17 cellular contexts compared by ENCODE assay signal in the genomic region with DNA sequence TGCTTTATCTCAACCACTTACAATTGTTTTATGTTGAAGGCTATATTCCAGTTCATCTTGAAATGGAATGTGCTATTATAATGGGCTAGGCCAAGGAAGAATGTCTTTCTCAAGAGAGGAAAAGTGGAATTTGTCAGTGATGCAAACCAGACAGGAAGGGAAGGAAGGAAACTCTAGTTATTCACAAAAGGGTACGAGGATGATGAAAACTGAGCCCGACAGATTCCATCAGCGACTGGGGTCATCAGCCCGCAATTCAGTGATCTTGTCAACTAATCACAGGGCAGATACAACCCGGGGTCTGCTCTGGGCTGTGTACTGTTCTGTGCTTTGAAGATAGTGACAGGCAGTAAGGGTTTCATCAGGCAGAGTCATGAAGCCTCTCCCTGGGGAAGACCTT. TPM values are rescaled to one million over a fixed set of nuclear protein-coding genes. Genes with fewer than 3 reads are reported as not detected.
DNase-seq lines count a peak whose midpoint lies in the region; TF ChIP-seq lines count a peak whose summit lies in the region.
"Had no signal": no experiment of that assay in that cellular context is flagged by ENCODE, and none has a peak within 500 bp of the region (broad histone marks: within the 10 kb centered on the region; RNA-seq: fewer than 3 reads in every experiment).

No MANE protein-coding gene starts in this region.

- H3K79me1 ChIP-seq in trophoblast cell (ENCODE audit: low read length), result peaks cover 39% of the 10 kb centered on the region

- H3K4me1 Mint-ChIP-seq in HFFc6 (ENCODE audit: low read depth) (peaks cover 13% of the 10 kb centered on the region; the same call in 1 of the 2 replicates), Calu3 (ENCODE audit: low read depth, unreplicated experiment) (no peaks in the 10 kb centered on the region)

- H3K27me3 ChIP-seq in esophagus muscularis mucosa, result peaks cover 0 to 33% (median 0%) of the 10 kb centered on the region in 4 donors
- H3K27me3 ChIP-seq in trophoblast cell (ENCODE audit: insufficient read depth, low read length), result no peaks in the 10 kb centered on the region
- H3K27me3 ChIP-seq: BE2C, SJSA1 had no signal

- H3K27ac Mint-ChIP-seq in HFFc6 (peak overlapping the region; percentile 29; the same call in 1 of the 2 replicates), Calu3 (ENCODE audit: unreplicated experiment) (no peak overlapping the region)

- H3K4me3 ChIP-seq in AG10803 (ENCODE audit: low read length) (no peak overlapping the region), esophagus muscularis mucosa (no peak overlapping the region), trophoblast cell (ENCODE audit: low read depth, low read length) (no peak overlapping the region)
- H3K4me3 ChIP-seq: SJSA1 had no signal

- no peak for TF ChIP-seq POLR2A in esophagus muscularis mucosa (IDR thresholded peaks at IDR 0.05; ENCODE audit: low read depth)

- no peak overlapping the region for H4K91ac ChIP-seq in trophoblast cell (ENCODE audit: low read depth, low read length)

- H3K9me3 ChIP-seq in esophagus muscularis mucosa, result no peaks in the 10 kb centered on the region
- H3K9me3 ChIP-seq in trophoblast cell (ENCODE audit: insufficient read depth, low read depth, low read length), result no peaks in the 10 kb centered on the region
- H3K9me3 ChIP-seq: BE2C, SJSA1 had no signal

- no peak for TF ChIP-seq EP300 in esophagus muscularis mucosa (IDR thresholded peaks at IDR 0.05)

- H4K12ac ChIP-seq in trophoblast cell (ENCODE audit: low read depth, low read length), result no peak overlapping the region

- no peak overlapping the region for H3K18ac ChIP-seq in trophoblast cell (ENCODE audit: low read length)

- H3K27me3 Mint-ChIP-seq in HFFc6 (ENCODE audit: insufficient read depth), result peaks cover 16% of the 10 kb centered on the region
- H3K27me3 Mint-ChIP-seq in Calu3 (ENCODE audit: unreplicated experiment), result peaks cover 55% of the 10 kb centered on the region

- H3K4ac ChIP-seq in trophoblast cell (ENCODE audit: low read depth, low read length), result no peak overlapping the region

- no peak overlapping the region for H2AFZ ChIP-seq in trophoblast cell (ENCODE audit: insufficient read depth, low read length, poor library complexity)

- no peak overlapping the region for H3K14ac ChIP-seq in trophoblast cell (ENCODE audit: low read length)

- no peak for TF ChIP-seq CTCF in AG10803 (conservative IDR thresholded peaks at IDR 0.05; ENCODE audit: low read length)
- no peak for TF ChIP-seq CTCF in HFFc6 (IDR thresholded peaks at IDR 0.05)
- no peak for TF ChIP-seq CTCF in esophagus muscularis mucosa (IDR thresholded peaks at IDR 0.05)
- TF ChIP-seq CTCF in Calu3 (IDR thresholded peaks at IDR 0.05; ENCODE audit: unreplicated experiment), result no peak

- peaks cover 3% of the 10 kb centered on the region for H3K79me2 ChIP-seq in trophoblast cell (ENCODE audit: control insufficient read depth, insufficient read depth, low read length, poor library complexity)

- no peak overlapping the region for H3K23ac ChIP-seq in trophoblast cell (ENCODE audit: low read length)

- H3K36me3 Mint-ChIP-seq in HFFc6 (ENCODE audit: low read depth) (no peaks in the 10 kb centered on the region), Calu3 (ENCODE audit: insufficient read depth, unreplicated experiment) (no peaks in the 10 kb centered on the region)

- no peak overlapping the region for H2BK5ac ChIP-seq in trophoblast cell (ENCODE audit: low read depth, low read length, poor library complexity)

- H2AK5ac ChIP-seq in trophoblast cell (ENCODE audit: low read length), result no peak overlapping the region

- H2BK12ac ChIP-seq in trophoblast cell (ENCODE audit: low read length), result no peak overlapping the region

- no peak overlapping the region for H4K8ac ChIP-seq in trophoblast cell (ENCODE audit: low read depth, low read length)

- intact Hi-C loops in esophagus muscularis mucosa (cut with DNase I) (no loop called here), Calu3 (cut with micrococcal nuclease; ENCODE audit: unreplicated experiment) (no loop called here)

- no peaks in the 10 kb centered on the region for H3K36me3 ChIP-seq in esophagus muscularis mucosa
- no peaks in the 10 kb centered on the region for H3K36me3 ChIP-seq in trophoblast cell (ENCODE audit: control insufficient read depth in 1 of 2, insufficient read depth in 2 of 2, low read length in 2 of 2)
- H3K36me3 ChIP-seq: BE2C, SJSA1 had no signal

- H3K4me2 ChIP-seq in trophoblast cell (ENCODE audit: low read length), result no peak overlapping the region
- H3K4me2 ChIP-seq: KMS-11 had no signal

- no peak overlapping the region for H3K9ac ChIP-seq in trophoblast cell (ENCODE audit: low read length)
- H3K9ac ChIP-seq: KMS-11 had no signal

- H2BK120ac ChIP-seq in trophoblast cell (ENCODE audit: insufficient read depth, low read length, poor library complexity), result no peak overlapping the region

- peak; percentile 30 for DNase-seq in AG10803 (ENCODE audit: low read depth)
- DNase-seq in HFFc6, result no peak
- DNase-seq in esophagus muscularis mucosa (ENCODE audit: extremely low spot score), result peak; percentile 83
- DNase-seq in trophoblast cell, result peak in 1 of 2 donors; percentile 2
- DNase-seq in pons (ENCODE audit: low spot score), result no peak
- DNase-seq in Calu3, result no peak
- DNase-seq in NCI-H510A (lab: John Stamatoyannopoulos, UW), result no peak
- no peak for DNase-seq in DMS53 (lab: John Stamatoyannopoulos, UW)
- DNase-seq: BE2C, DMS79 treated with DMSO at 0.1 percent for 48 hours, IMR-90, NCI-H1694 treated with DMSO at 0.1 percent for 48 hours, NCI-H446, NCI-H526 treated with DMSO at 0.1 percent for 48 hours, OCI-M1 had no signal

- H3K4me3 Mint-ChIP-seq in HFFc6 (no peak overlapping the region), Calu3 (ENCODE audit: low read depth, unreplicated experiment) (no peak overlapping the region)

- BruUV-seq in Calu3 (replicated peaks; lab: Mats Ljungman, UMichigan), result no TSS peak

- H3K9me3 Mint-ChIP-seq in HFFc6 (no peaks in the 10 kb centered on the region), Calu3 (ENCODE audit: low read depth, unreplicated experiment) (no peaks in the 10 kb centered on the region)

- no peak overlapping the region for H3K27ac ChIP-seq in esophagus muscularis mucosa (replicated peaks in 1 of 4)
- peak overlapping the region; percentile 94 for H3K27ac ChIP-seq in trophoblast cell (ENCODE audit: low read depth, low read length)
- H3K27ac ChIP-seq: KMS-11, SJSA1 had no signal

- WGBS in esophagus muscularis mucosa, result 39% methylated on average over 5 of the region's 5 CpGs
- no CpG with 5 or more reads among the region's 5 CpGs for WGBS in trophoblast cell (ENCODE audit: extremely low coverage, insufficient coverage, insufficient read length)

- CTCF ChIA-PET in Calu3 (lab: Charles Lee), result no interaction called here

- H3K4me1 ChIP-seq in esophagus muscularis mucosa (no peaks in the 10 kb centered on the region), trophoblast cell (ENCODE audit: control insufficient read depth in 1 of 2, insufficient read depth in 2 of 2, low read length in 2 of 2) (peaks cover 9 to 16% of the 10 kb centered on the region in 2 experiments)
- H3K4me1 ChIP-seq: BE2C, SJSA1 had no signal

RNA-seq across cellular contexts. Expression of gene LYPD6, which starts 23.4 kb away (rescaled TPM):
- total RNA-seq in HFFc6 (2021; fragmentation: NEBNext Ultra II Directional; extraction: Animal tissue kit (Norgen Biotek cat#: 25700)), result 10 to 100 TPM; 16.7 to 29.4 (median 22.4) TPM
- total RNA-seq in esophagus muscularis mucosa (1 to 10 TPM in 3 of 4 donors, under 1 TPM in 1; 0.83 to 1.4 (median 1.1) TPM), Calu3 (2022) (3.4 and 3.9 TPM in 2 replicates)
- polyA plus RNA-seq in trophoblast cell (2013), result 24.8 and 26.6 TPM in 2 replicates

Comparison
In these comparisons a context has a peak if more than half of its experiments do, and no peak if none do; other contexts are left out.
1. DNase-seq: peak in AG10803 (single experiment) and esophagus muscularis mucosa (single experiment); none in HFFc6 (single experiment), pons (single experiment), Calu3 (single experiment), NCI-H510A (single experiment) and DMS53 (single experiment).